ENCODE assay signal across 9 cellular contexts in genomic region chr15:60374628-60375081, GRCh38. TPM values are rescaled to one million over a fixed set of nuclear protein-coding genes. Genes with fewer than 3 reads are reported as not detected.
DNase-seq lines count a peak whose midpoint lies in the region; ATAC-seq and TF ChIP-seq lines count a peak whose summit lies in the region.
"Had no signal": no experiment of that assay in that cellular context is flagged by ENCODE, and none has a peak within 500 bp of the region (broad histone marks: within the 10 kb centered on the region; RNA-seq: fewer than 3 reads in every experiment).

No MANE protein-coding gene starts in this region.

- H3K27me3 ChIP-seq in esophagus muscularis mucosa, result no peaks in the 10 kb centered on the region
- no peaks in the 10 kb centered on the region for H3K27me3 ChIP-seq in ovary

- peaks cover 0 to 59% (median 15%) of the 10 kb centered on the region in 4 donors for H3K36me3 ChIP-seq in esophagus muscularis mucosa
- no peaks in the 10 kb centered on the region for H3K36me3 ChIP-seq in ovary

- POLR2A ChIA-PET in HEK293T (lab: Yijun Ruan, JAX), result no interaction called here

- H3K4me3 ChIP-seq in esophagus muscularis mucosa (no peak overlapping the region), ovary (no peak overlapping the region)

- TF ChIP-seq EP300 in esophagus muscularis mucosa (IDR thresholded peaks at IDR 0.05), result no peak
- no peak for TF ChIP-seq EP300 in ovary (IDR thresholded peaks at IDR 0.05)

- ATAC-seq in omental fat pad (ENCODE audit: low FRiP score), result peak; percentile 45
- ATAC-seq in HG03045 (IDR thresholded peaks at IDR 0.05; ENCODE audit: unreplicated experiment), result no peak
- no peak for ATAC-seq in HG03139 (IDR thresholded peaks at IDR 0.05; ENCODE audit: unreplicated experiment)
- no peak for ATAC-seq in GM18907 (IDR thresholded peaks at IDR 0.05; ENCODE audit: unreplicated experiment)

- TF ChIP-seq POLR2A in esophagus muscularis mucosa (IDR thresholded peaks at IDR 0.05; ENCODE audit: low read depth) (no peak), ovary (IDR thresholded peaks at IDR 0.05) (no peak)

- peaks cover 68 to 84% (median 82%) of the 10 kb centered on the region in 4 donors for H3K4me1 ChIP-seq in esophagus muscularis mucosa
- H3K4me1 ChIP-seq in ovary (ENCODE audit: insufficient read depth), result peaks cover 12% of the 10 kb centered on the region

- DNase-seq in HEK293T (ENCODE audit: extremely low spot score), result peak; percentile 21
- DNase-seq in NCI-H774 (lab: John Stamatoyannopoulos, UW), result peak; percentile 66
- DNase-seq in esophagus muscularis mucosa (ENCODE audit: extremely low spot score), result no peak
- no peak for DNase-seq in omental fat pad (ENCODE audit: low spot score)
- DNase-seq in ovary, result no peak
- DNase-seq: naive B cell had no signal

- intact Hi-C loops in esophagus muscularis mucosa (cut with DNase I), result no loop called here
- intact Hi-C loops in ovary (cut with DNase I), result loop anchor here in 1 of 4 donors (5.0 kb wide), 1 partner anchor 68 kb away; no protein-coding TSS in a partner anchor

- TF ChIP-seq CTCF in esophagus muscularis mucosa (IDR thresholded peaks at IDR 0.05) (no peak), omental fat pad (IDR thresholded peaks at IDR 0.05) (no peak), ovary (IDR thresholded peaks at IDR 0.05) (no peak)

- peak overlapping the region; percentile 70 to 82 (median 80) for H3K27ac ChIP-seq in esophagus muscularis mucosa (replicated peaks in 1 of 4)
- H3K27ac ChIP-seq in ovary, result no peak overlapping the region

- WGBS in esophagus muscularis mucosa, result 31% methylated on average over 7 of the region's 7 CpGs
- WGBS in ovary, 3 donors, result 51 to 71% (median 59%) methylated on average over 7 of the region's 7 CpGs

- CTCF ChIA-PET in HEK293T (lab: Yijun Ruan, JAX), result interaction anchor here (1.1 to 1.2 kb wide), 2 partner anchors 15 to 48 kb away, joined by 3 to 5 read pairs; no protein-coding TSS in a partner anchor

- H3K9me3 ChIP-seq in esophagus muscularis mucosa, result no peaks in the 10 kb centered on the region
- H3K9me3 ChIP-seq in ovary, result no peaks in the 10 kb centered on the region

TF ChIP-seq in HEK293T, 16 proteins besides CTCF, POLR2A, EP300 and RAD21:
- TF ChIP-seq FOXA1 (IDR thresholded peaks at IDR 0.05), result no peak
- no peak for TF ChIP-seq SP1 (IDR thresholded peaks at IDR 0.05)
- TF ChIP-seq CTBP1 (IDR thresholded peaks at IDR 0.05; ENCODE audit: borderline replicate concordance), result no peak
- no peak for TF ChIP-seq PKNOX1 (IDR thresholded peaks at IDR 0.05)
- TF ChIP-seq HDGF (IDR thresholded peaks at IDR 0.05; ENCODE audit: borderline replicate concordance), result no peak
- TF ChIP-seq FOXK2 (IDR thresholded peaks at IDR 0.05), result no peak
- TF ChIP-seq FOXM1 (IDR thresholded peaks at IDR 0.05; ENCODE audit: borderline replicate concordance), result no peak
- TF ChIP-seq LEF1 (IDR thresholded peaks at IDR 0.05; ENCODE audit: borderline replicate concordance), result no peak
- TF ChIP-seq L3MBTL2 (conservative IDR thresholded peaks at IDR 0.05), result no peak
- TF ChIP-seq SUZ12 (IDR thresholded peaks at IDR 0.05), result no peak
- no peak for TF ChIP-seq BHLHE40 (IDR thresholded peaks at IDR 0.05; ENCODE audit: borderline replicate concordance)

RNA-seq across cellular contexts. Expression of gene ANXA2, which starts 23.1 kb away (rescaled TPM):
- 100 to 1,000 TPM; 333 to 606 (median 406) TPM for total RNA-seq in esophagus muscularis mucosa
- total RNA-seq in omental fat pad, result 1,000 to 10,000 TPM in 3 of 4 donors, 100 to 1,000 TPM in 1; 907 to 1,545 (median 1,123) TPM
- total RNA-seq in ovary, result 100 to 1,000 TPM; 118 to 436 (median 237) TPM
- 100 to 1,000 TPM; 219 to 910 TPM for polyA plus RNA-seq in ovary

Comparison
In these comparisons a context has a peak if more than half of its experiments do, and no peak if none do; other contexts are left out.
1. DNase-seq: peak in HEK293T (single experiment) and NCI-H774 (single experiment); none in esophagus muscularis mucosa (single experiment), omental fat pad (single experiment) and ovary (0 of 5).
2. H3K27ac ChIP-seq: peak in esophagus muscularis mucosa (4 of 4); none in ovary (0 of 2).